In genomic region chr11:75013051-75013450, GRCh38 we compare ENCODE assay signal across 1 cellular context.
TF ChIP-seq lines count a peak whose summit lies in the region.

No MANE protein-coding gene starts in this region.

TF ChIP-seq in K562, 482 proteins besides CTCF, POLR2A, EP300 and RAD21 (continued from another document and continues in another):
- TF ChIP-seq PBX2 (CRISPR knock-in tag; IDR thresholded peaks at IDR 0.05; ENCODE audit: low read depth), result 0 out of 2 replicates have a peak, but pooled peaks have one; percentile 27
- TF ChIP-seq PBX2 (tag; conservative IDR thresholded peaks at IDR 0.05; ENCODE audit: low read depth), result peak; percentile 95
- no peak for TF ChIP-seq TEAD1 (CRISPR knock-in tag; IDR thresholded peaks at IDR 0.05)
- no peak for TF ChIP-seq FOXP1 (CRISPR knock-in tag; IDR thresholded peaks at IDR 0.05)
- TF ChIP-seq ATF4 (CRISPR knock-in tag; IDR thresholded peaks at IDR 0.05), result no peak
- no peak for TF ChIP-seq CCNT2 (IDR thresholded peaks at IDR 0.05; ENCODE audit: borderline replicate concordance, extremely low read depth, insufficient read length, low read depth, low read length)
- no peak for TF ChIP-seq ZKSCAN1 (IDR thresholded peaks at IDR 0.05; ENCODE audit: low read depth, low read length)
- TF ChIP-seq ZNF77 (CRISPR knock-in tag; IDR thresholded peaks at IDR 0.05), result no peak
- no peak for TF ChIP-seq BRD9 (IDR thresholded peaks at IDR 0.05; ENCODE audit: low read depth, partially characterized antibody)
- TF ChIP-seq MBD2 (IDR thresholded peaks at IDR 0.05; ENCODE audit: borderline replicate concordance, low read depth), result no peak
- TF ChIP-seq ZNF740 (CRISPR knock-in tag; IDR thresholded peaks at IDR 0.05), result no peak
- TF ChIP-seq ZNF740 (tag; IDR thresholded peaks at IDR 0.05), result no peak
- TF ChIP-seq YBX1 (IDR thresholded peaks at IDR 0.05), result no peak
- TF ChIP-seq POLR2B (IDR thresholded peaks at IDR 0.05; ENCODE audit: low read depth, partially characterized antibody), result no peak
- TF ChIP-seq AFF1 (IDR thresholded peaks at IDR 0.05; ENCODE audit: low read depth in 1 of 2, partially characterized antibody in 2 of 2), result no peak
- TF ChIP-seq ZNF232 (CRISPR knock-in tag; IDR thresholded peaks at IDR 0.05), result no peak
- TF ChIP-seq EWSR1 (IDR thresholded peaks at IDR 0.05; ENCODE audit: borderline replicate concordance, low read depth, partially characterized antibody), result no peak
- 0 out of 4 replicates have a peak, but pooled peaks of 1 of the 2 experiments have one; percentile 37 for TF ChIP-seq ZNF639 (CRISPR knock-in tag; conservative IDR thresholded peaks at IDR 0.05 in 1 of 2, IDR thresholded peaks at IDR 0.05 in 1 of 2)
- TF ChIP-seq NRF1 (conservative IDR thresholded peaks at IDR 0.05 in 1 of 2, IDR thresholded peaks at IDR 0.05 in 1 of 2), result 0 out of 4 replicates have a peak, but pooled peaks of 1 of the 2 experiments have one; percentile 21
- no peak for TF ChIP-seq ZNF224 (CRISPR knock-in tag; IDR thresholded peaks at IDR 0.05)
- peak; percentile 59 for TF ChIP-seq SMARCA4 (IDR thresholded peaks at IDR 0.05)
- peak; percentile 50; the same call in 1 of the 2 replicates for TF ChIP-seq TAL1 (IDR thresholded peaks at IDR 0.05)
- no peak for TF ChIP-seq E2F8 (IDR thresholded peaks at IDR 0.05; ENCODE audit: low read depth, partially characterized antibody)
- TF ChIP-seq NR2C2 (CRISPR knock-in tag; IDR thresholded peaks at IDR 0.05), result no peak
- peak; percentile 39; the same call in 1 of the 2 replicates for TF ChIP-seq NR2C2 (tag; IDR thresholded peaks at IDR 0.05)
- TF ChIP-seq POLR2H (tag; IDR thresholded peaks at IDR 0.05; ENCODE audit: low read depth), result no peak
- TF ChIP-seq ZNF316 (IDR thresholded peaks at IDR 0.05), result peak; percentile 98
- peak; percentile 82 for TF ChIP-seq MECOM (CRISPR knock-in tag; IDR thresholded peaks at IDR 0.05)
- no peak for TF ChIP-seq SRSF3 (IDR thresholded peaks at IDR 0.05; ENCODE audit: insufficient read depth, low read length)
- no peak for TF ChIP-seq NUFIP1 (IDR thresholded peaks at IDR 0.05; ENCODE audit: partially characterized antibody)
- no peak for TF ChIP-seq ZNF699 (CRISPR knock-in tag; IDR thresholded peaks at IDR 0.05; ENCODE audit: insufficient replicate concordance)
- TF ChIP-seq DEAF1 (CRISPR knock-in tag; IDR thresholded peaks at IDR 0.05), result no peak
- TF ChIP-seq LARP7 (IDR thresholded peaks at IDR 0.05), result no peak
- no peak for TF ChIP-seq ZNF175 (CRISPR knock-in tag; IDR thresholded peaks at IDR 0.05; ENCODE audit: low read depth)
- TF ChIP-seq POLR3G (IDR thresholded peaks at IDR 0.05; ENCODE audit: extremely low read depth, insufficient read length, insufficient replicate concordance), result no peak
- TF ChIP-seq ZNF174 (CRISPR knock-in tag; IDR thresholded peaks at IDR 0.05), result no peak
- TF ChIP-seq ARID3A (IDR thresholded peaks at IDR 0.05; ENCODE audit: borderline replicate concordance, low read depth, low read length), result no peak
- no peak for TF ChIP-seq ZBTB17 (CRISPR knock-in tag; IDR thresholded peaks at IDR 0.05)
- TF ChIP-seq SMAD4 (CRISPR knock-in tag; conservative IDR thresholded peaks at IDR 0.05), result no peak
- TF ChIP-seq CSDE1 (IDR thresholded peaks at IDR 0.05), result no peak
- TF ChIP-seq HBP1 (CRISPR knock-in tag; IDR thresholded peaks at IDR 0.05), result no peak
- no peak for TF ChIP-seq GATAD2A (IDR thresholded peaks at IDR 0.05)
- no peak for TF ChIP-seq BMI1 (IDR thresholded peaks at IDR 0.05; ENCODE audit: low read length)
- TF ChIP-seq CREB3L1 (IDR thresholded peaks at IDR 0.05; ENCODE audit: borderline replicate concordance, low read depth), result no peak
- no peak for TF ChIP-seq TEAD2 (tag; IDR thresholded peaks at IDR 0.05)
